Comparison of ENCODE assay signal across 20 cellular contexts in genomic region chr3:165504554-165504953, GRCh38.
"Had no signal": no experiment of that assay in that cellular context is flagged by ENCODE, and none has a peak within 500 bp of the region (broad histone marks: within the 10 kb centered on the region; RNA-seq: fewer than 3 reads in every experiment).

No MANE protein-coding gene starts in this region.

- H3K9ac ChIP-seq: SK-N-SH had no signal

- H3K9me3 ChIP-seq: SJSA1, SK-N-SH had no signal

- H3K27me3 ChIP-seq: SJSA1 had no signal

- H2AFZ ChIP-seq: PC-9 had no signal

- H3K9me2 ChIP-seq: SK-N-SH had no signal

- H3K4me2 ChIP-seq: PC-9, SK-N-SH had no signal

- H3K36me3 ChIP-seq: SJSA1 had no signal

- ATAC-seq: Panc1 had no signal

- H3K4me1 ChIP-seq: SJSA1 had no signal

- H3K27ac ChIP-seq: PC-9, SJSA1 had no signal

- H3K4me3 ChIP-seq: PC-9, SJSA1 had no signal

- DNase-seq: Karpas-422, MM.1S, MV-4-11, NCI-H1092, NCI-H1417 treated with DMSO at 0.1 percent for 48 hours, NCI-H1694 treated with DMSO at 0.1 percent for 48 hours, NCI-H2029, NCI-H2081, NCI-H2171 treated with DMSO at 0.1 percent for 48 hours, NCI-H2227 treated with DMSO at 0.1 percent for 48 hours, NCI-H446, NCI-H524 treated with DMSO at 0.1 percent for 48 hours, NCI-H526 treated with DMSO at 0.1 percent for 48 hours, PC-9, Right ventricle myocardium superior, SHP77 treated with DMSO at 0.1 percent for 48 hours, SK-N-SH, SW 1271 had no signal
